ENCODE assay signal across 1 cellular context in the genomic region with DNA sequence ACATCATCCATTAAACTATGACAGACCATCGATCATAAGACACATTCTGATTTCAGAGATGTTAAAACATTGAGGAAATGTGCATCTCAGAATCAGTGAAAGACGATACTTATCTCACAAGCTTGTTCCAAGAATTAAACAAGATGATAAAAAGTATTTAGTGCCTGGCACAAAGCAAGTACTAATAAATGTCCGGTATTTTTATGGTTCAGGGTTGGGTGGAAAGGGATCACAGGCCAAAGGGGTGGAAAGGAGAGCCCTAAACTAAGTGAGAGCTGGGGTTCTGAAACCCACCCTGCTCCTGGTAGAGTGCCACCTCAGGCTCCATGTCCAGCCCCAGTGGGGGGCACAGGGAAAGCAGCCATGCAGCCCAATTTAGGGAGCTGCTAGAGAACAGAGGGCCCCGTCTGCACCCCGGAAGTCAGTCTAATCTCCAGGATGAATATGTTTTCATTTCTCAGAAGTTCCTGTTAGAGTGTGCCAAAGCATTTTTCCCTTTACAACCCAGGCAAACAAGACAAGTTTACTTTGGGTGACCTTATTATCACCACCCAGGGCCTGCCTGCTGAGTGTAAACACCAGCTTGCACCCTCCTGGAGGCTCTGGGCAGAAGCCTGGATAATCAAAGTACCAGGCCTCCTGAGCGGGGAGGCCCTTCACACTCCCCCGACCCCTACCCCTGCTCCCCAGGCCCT.
A peak's percentile ranks its signal among the peaks of the same experiment; 100 is the strongest.
TF ChIP-seq lines count a peak whose summit lies in the region.

No MANE protein-coding gene starts in this region.

TF ChIP-seq in HepG2, 621 proteins besides CTCF, POLR2A, EP300 and RAD21 (continued from another document):
- TF ChIP-seq, protein P1, sequence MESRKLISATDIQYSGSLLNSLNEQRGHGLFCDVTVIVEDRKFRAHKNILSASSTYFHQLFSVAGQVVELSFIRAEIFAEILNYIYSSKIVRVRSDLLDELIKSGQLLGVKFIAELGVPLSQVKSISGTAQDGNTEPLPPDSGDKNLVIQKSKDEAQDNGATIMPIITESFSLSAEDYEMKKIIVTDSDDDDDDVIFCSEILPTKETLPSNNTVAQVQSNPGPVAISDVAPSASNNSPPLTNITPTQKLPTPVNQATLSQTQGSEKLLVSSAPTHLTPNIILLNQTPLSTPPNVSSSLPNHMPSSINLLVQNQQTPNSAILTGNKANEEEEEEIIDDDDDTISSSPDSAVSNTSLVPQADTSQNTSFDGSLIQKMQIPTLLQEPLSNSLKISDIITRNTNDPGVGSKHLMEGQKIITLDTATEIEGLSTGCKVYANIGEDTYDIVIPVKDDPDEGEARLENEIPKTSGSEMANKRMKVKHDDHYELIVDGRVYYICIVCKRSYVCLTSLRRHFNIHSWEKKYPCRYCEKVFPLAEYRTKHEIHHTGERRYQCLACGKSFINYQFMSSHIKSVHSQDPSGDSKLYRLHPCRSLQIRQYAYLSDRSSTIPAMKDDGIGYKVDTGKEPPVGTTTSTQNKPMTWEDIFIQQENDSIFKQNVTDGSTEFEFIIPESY (CRISPR knock-in tag; IDR thresholded peaks at IDR 0.05) = no peak
- TF ChIP-seq HMG20B (CRISPR knock-in tag; conservative IDR thresholded peaks at IDR 0.05) = peak; percentile 98
- TF ChIP-seq NAIF1 (CRISPR knock-in tag; IDR thresholded peaks at IDR 0.05; ENCODE audit: borderline replicate concordance) = no peak
- TF ChIP-seq ZKSCAN5 (CRISPR knock-in tag; IDR thresholded peaks at IDR 0.05) = no peak
- TF ChIP-seq ZNF777 (CRISPR knock-in tag; IDR thresholded peaks at IDR 0.05) = no peak
- peak; percentile 94 for TF ChIP-seq FOXO1 (CRISPR knock-in tag; IDR thresholded peaks at IDR 0.05)
- no peak for TF ChIP-seq CHD2 (IDR thresholded peaks at IDR 0.05; ENCODE audit: low read depth, low read length)
- TF ChIP-seq, protein P2, sequence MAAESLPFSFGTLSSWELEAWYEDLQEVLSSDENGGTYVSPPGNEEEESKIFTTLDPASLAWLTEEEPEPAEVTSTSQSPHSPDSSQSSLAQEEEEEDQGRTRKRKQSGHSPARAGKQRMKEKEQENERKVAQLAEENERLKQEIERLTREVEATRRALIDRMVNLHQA (CRISPR knock-in tag; IDR thresholded peaks at IDR 0.05) = 0 out of 2 replicates have a peak, but pooled peaks have one; percentile 44
- TF ChIP-seq, protein P3, sequence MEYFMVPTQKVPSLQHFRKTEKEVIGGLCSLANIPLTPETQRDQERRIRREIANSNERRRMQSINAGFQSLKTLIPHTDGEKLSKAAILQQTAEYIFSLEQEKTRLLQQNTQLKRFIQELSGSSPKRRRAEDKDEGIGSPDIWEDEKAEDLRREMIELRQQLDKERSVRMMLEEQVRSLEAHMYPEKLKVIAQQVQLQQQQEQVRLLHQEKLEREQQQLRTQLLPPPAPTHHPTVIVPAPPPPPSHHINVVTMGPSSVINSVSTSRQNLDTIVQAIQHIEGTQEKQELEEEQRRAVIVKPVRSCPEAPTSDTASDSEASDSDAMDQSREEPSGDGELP (IDR thresholded peaks at IDR 0.05; ENCODE audit: borderline replicate concordance, low read depth) = peak; percentile 51; the same call in 1 of the 2 replicates
- no peak for TF ChIP-seq ZNF501 (CRISPR knock-in tag; IDR thresholded peaks at IDR 0.05)
- no peak for TF ChIP-seq CREB1 (IDR thresholded peaks at IDR 0.05)
- no peak for TF ChIP-seq CREB1 (CRISPR knock-in tag; IDR thresholded peaks at IDR 0.05)
- no peak for TF ChIP-seq XRCC5 (optimal IDR thresholded peaks at IDR 0.05; ENCODE audit: low read length)
